ENCODE assay signal across 27 cellular contexts in the genomic region with DNA sequence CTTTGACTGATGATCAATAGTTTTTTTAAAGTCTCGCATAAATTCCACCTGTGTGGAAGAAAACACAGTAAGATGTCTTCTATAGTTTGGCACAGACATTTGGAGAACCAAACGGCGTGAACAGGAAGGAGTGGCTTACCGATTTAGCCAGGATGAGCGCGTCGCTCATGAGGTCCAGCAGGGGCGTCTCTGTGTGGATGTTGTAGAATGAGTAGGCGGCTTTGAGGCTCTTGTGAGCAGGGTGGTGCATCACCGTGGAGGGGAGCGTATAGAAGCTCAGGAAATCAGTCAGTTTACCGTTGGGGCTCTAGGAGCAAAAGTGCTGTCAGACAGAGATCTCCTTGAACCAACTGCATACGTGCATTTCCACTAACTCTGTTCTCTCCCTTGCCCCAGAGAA. TPM values are rescaled to one million over a fixed set of nuclear protein-coding genes. Genes with fewer than 3 reads are reported as not detected.
DNase-seq lines count a peak whose midpoint lies in the region; ATAC-seq and TF ChIP-seq lines count a peak whose summit lies in the region.
"Had no signal": no experiment of that assay in that cellular context is flagged by ENCODE, and none has a peak within 500 bp of the region (broad histone marks: within the 10 kb centered on the region; RNA-seq: fewer than 3 reads in every experiment).

No MANE protein-coding gene starts in this region.

- POLR2A ChIA-PET in T-cell (lab: Charles Lee) = no interaction called here

- no peaks in the 10 kb centered on the region for H3K27me3 ChIP-seq in left lung
- H3K27me3 ChIP-seq: ascending aorta, BLaER1, gastroesophageal sphincter, hepatocyte, stomach, vagina had no signal

- no peaks in the 10 kb centered on the region for H3K9me3 ChIP-seq in left lung
- H3K9me3 ChIP-seq: ascending aorta, gastroesophageal sphincter, stomach, vagina had no signal

- no peak overlapping the region for H3K4me3 ChIP-seq in left lung
- H3K4me3 ChIP-seq: ascending aorta, BLaER1, gastroesophageal sphincter, hepatocyte, stomach, vagina had no signal

- CTCF ChIA-PET in T-cell (lab: Charles Lee) = interaction anchor here in 1 of 2 donors (1.2 kb wide), 1 partner anchor 7 kb away, joined by 4 read pairs; no protein-coding TSS in a partner anchor

- H3K36me3 Mint-ChIP-seq in T-cell = peaks cover 24% of the 10 kb centered on the region

- no peaks in the 10 kb centered on the region for H3K9me3 Mint-ChIP-seq in T-cell
- H3K9me3 Mint-ChIP-seq: activated naive CD8-positive, alpha-beta T cell treated with anti-CD3 and anti-CD28 coated beads, Interleukin-2, amount 10 ng/mL, durations not matched to agents 7 days and 5 days; natural killer cell treated with Interleukin-12 subunit alpha and Interleukin-12 subunit beta and Interleukin-15 and Interleukin-18, amount 100 ng/mL, for 72 hours had no signal

- H3K4me1 Mint-ChIP-seq in T-cell = peaks cover 0 to 7% (median 4%) of the 10 kb centered on the region in 3 donors
- H3K4me1 Mint-ChIP-seq: activated naive CD8-positive, alpha-beta T cell treated with anti-CD3 and anti-CD28 coated beads, Interleukin-2, amount 10 ng/mL, durations not matched to agents 7 days and 5 days had no signal

- DNase-seq in stimulated activated CD4-positive, alpha-beta T cell treated with anti-CD3 and anti-CD28 coated beads, Interleukin-15, amount 100 ng/mL, for 24 hours = peak; percentile 29
- DNase-seq in stimulated activated CD4-positive, alpha-beta T cell treated with anti-CD3 and anti-CD28 coated beads, Interleukin-12 subunit alpha, Interleukin-12 subunit beta, amount 100 ng/mL, for 4 hours = no peak
- no peak for DNase-seq in T-cell
- peak; percentile 35 for DNase-seq in iPS-NIHi7 (ENCODE audit: extremely low spot score)
- no peak for DNase-seq in left lung
- no peak for DNase-seq in SIG-M5 treated with dmso at 0.1 percent for 504 hours (lab: John Stamatoyannopoulos, UW; ENCODE audit: unreplicated experiment)
- DNase-seq: activated CD4-positive, alpha-beta T cell treated with anti-CD3 and anti-CD28 coated beads, Interleukin-2, amount 50 U/mL, for 1 hour; activated effector memory CD4-positive, alpha-beta T cell treated with Interleukin-2 at 50 U/mL for 16 hours; activated naive CD8-positive, alpha-beta T cell treated with anti-CD3 and anti-CD28 coated beads, Interleukin-2, amount 10 ng/mL, durations not matched to agents 7 days and 5 days; COR-L47; GDM1; left cardiac atrium; NCI-H1048; NCI-H1694; NCI-H446; NCI-H774; SHP77 treated with DMSO at 0.1 percent for 48 hours; stomach; SW 1271; WERI-Rb-1 had no signal

- peak overlapping the region; percentile 17 to 45 for H3K27ac Mint-ChIP-seq in T-cell
- H3K27ac Mint-ChIP-seq: activated naive CD8-positive, alpha-beta T cell treated with anti-CD3 and anti-CD28 coated beads, Interleukin-2, amount 10 ng/mL, durations not matched to agents 7 days and 5 days; natural killer cell treated with Interleukin-12 subunit alpha and Interleukin-12 subunit beta and Interleukin-15 and Interleukin-18, amount 100 ng/mL, for 72 hours had no signal

- H3K4me3 Mint-ChIP-seq in T-cell = no peak overlapping the region
- H3K4me3 Mint-ChIP-seq: activated naive CD8-positive, alpha-beta T cell treated with anti-CD3 and anti-CD28 coated beads, Interleukin-2, amount 10 ng/mL, durations not matched to agents 7 days and 5 days; natural killer cell treated with Interleukin-12 subunit alpha and Interleukin-12 subunit beta and Interleukin-15 and Interleukin-18, amount 100 ng/mL, for 72 hours had no signal

- intact Hi-C loops in left lung (cut with DNase I) = no loop called here

- H3K4me1 ChIP-seq in left lung = no peaks in the 10 kb centered on the region
- H3K4me1 ChIP-seq: ascending aorta, BLaER1, gastroesophageal sphincter, stomach, vagina had no signal

- TF ChIP-seq CTCF in left lung (IDR thresholded peaks at IDR 0.05) = no peak

- ATAC-seq in T-cell (replicated peaks in 1 of 4) (peak in 1 of 4 experiments; percentile 57), left lung (no peak), GM21360 (IDR thresholded peaks at IDR 0.05; ENCODE audit: unreplicated experiment) (no peak)
- ATAC-seq: gastroesophageal sphincter; left cardiac atrium; natural killer cell treated with Interleukin-12 subunit alpha and Interleukin-12 subunit beta and Interleukin-15 and Interleukin-18, amount 100 ng/mL, for 72 hours had no signal

- no peaks in the 10 kb centered on the region for H3K27me3 Mint-ChIP-seq in T-cell
- H3K27me3 Mint-ChIP-seq: activated naive CD8-positive, alpha-beta T cell treated with anti-CD3 and anti-CD28 coated beads, Interleukin-2, amount 10 ng/mL, durations not matched to agents 7 days and 5 days; natural killer cell treated with Interleukin-12 subunit alpha and Interleukin-12 subunit beta and Interleukin-15 and Interleukin-18, amount 100 ng/mL, for 72 hours had no signal

- peaks cover 0 to 39% of the 10 kb centered on the region in 2 donors for H3K36me3 ChIP-seq in left lung
- H3K36me3 ChIP-seq: WERI-Rb-1 had no signal

- no peak overlapping the region for H3K27ac ChIP-seq in left lung
- H3K27ac ChIP-seq: ascending aorta, BLaER1, gastroesophageal sphincter, hepatocyte, stomach, vagina, WERI-Rb-1 had no signal

RNA-seq across cellular contexts. Expression of gene RPP38, which starts 15.5 kb away (rescaled TPM):
- total RNA-seq in T-cell (10 to 100 TPM in 4 of 5 donors, 1 to 10 TPM in 1; 8.2 to 21.0 (median 16.6) TPM), left lung (10 to 100 TPM; 11.7 to 14.3 TPM)
- total RNA-seq: ascending aorta had no signal

RNA-seq across cellular contexts. Expression of gene ACBD7, which starts 24.1 kb away (rescaled TPM):
- under 1 TPM in 3 of 5 donors, not detected in 2; 0.28 to 0.98 (median 0.35) TPM for total RNA-seq in T-cell
- total RNA-seq in left lung = 1 to 10 TPM in 1 of 2 donors, under 1 TPM in 1; 0.21 to 1.3 TPM
- total RNA-seq: ascending aorta, gastroesophageal sphincter, vagina had no signal

RNA-seq across cellular contexts. Expression of gene NMT2, which starts 55.8 kb away (rescaled TPM):
- total RNA-seq in T-cell (10 to 100 TPM; 35.5 to 80.4 (median 40.8) TPM), left lung (10 to 100 TPM in 1 of 2 donors, 1 to 10 TPM in 1; 9.2 to 11.3 TPM)

Comparison
In these comparisons a context has a peak if more than half of its experiments do, and no peak if none do; other contexts are left out.
1. DNase-seq: peak in stimulated activated CD4-positive, alpha-beta T cell treated with anti-CD3 and anti-CD28 coated beads, Interleukin-15, amount 100 ng/mL, for 24 hours (single experiment) and iPS-NIHi7 (single experiment); none in stimulated activated CD4-positive, alpha-beta T cell treated with anti-CD3 and anti-CD28 coated beads, Interleukin-12 subunit alpha, Interleukin-12 subunit beta, amount 100 ng/mL, for 4 hours (single experiment), T-cell (0 of 34), left lung (0 of 2) and SIG-M5 treated with dmso at 0.1 percent for 504 hours (single experiment).